In the genomic region with DNA sequence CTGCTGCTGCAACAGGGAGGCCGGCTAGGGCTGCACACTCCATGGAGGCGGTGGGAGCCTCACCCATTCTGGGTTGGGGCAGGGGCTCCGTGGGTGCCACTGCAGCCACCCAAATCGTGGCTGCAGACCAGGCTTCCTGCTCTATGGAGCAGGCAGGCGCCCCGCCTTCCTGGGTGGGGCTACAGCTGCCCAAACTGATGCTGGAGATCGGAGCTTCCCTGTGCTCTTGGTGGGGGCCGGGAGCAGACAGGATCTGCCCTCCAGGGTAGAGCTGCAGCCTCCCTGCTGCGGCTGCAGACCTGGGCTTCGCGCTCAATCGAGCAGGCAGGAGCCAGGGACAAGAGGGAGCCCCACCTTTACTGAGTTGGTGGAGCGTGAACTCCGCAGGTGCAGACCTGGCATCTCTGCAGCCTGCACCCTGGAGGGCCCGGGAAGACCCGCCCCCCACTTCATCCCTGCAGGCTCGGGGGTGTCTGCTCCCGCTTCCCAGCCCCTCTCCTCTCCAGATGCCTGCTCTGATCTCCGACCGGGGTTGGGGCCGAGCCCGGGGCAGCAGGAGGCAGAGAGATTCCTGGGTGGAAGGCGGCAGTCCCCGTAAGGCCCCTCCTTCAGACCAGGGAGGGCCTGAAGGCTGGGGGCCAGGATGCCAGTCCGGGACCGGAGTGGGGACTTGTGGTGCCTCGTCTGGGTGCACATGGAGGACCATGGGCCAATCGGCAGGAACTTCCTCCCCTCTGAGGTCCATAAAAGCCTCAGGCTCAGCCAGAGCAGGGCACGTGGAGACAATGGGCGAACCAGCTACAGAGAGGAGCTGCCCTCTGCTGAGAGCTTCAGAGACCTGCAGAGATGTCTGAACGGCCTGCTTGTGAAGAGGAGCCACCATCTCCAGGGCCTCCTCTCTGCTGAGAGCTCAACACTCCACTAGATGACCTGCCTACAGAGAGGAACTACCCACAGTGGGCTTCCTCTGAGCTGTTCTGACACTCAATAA, we compare ENCODE assay signal across 21 cellular contexts.
DNase-seq lines count a peak whose midpoint lies in the region; ATAC-seq and TF ChIP-seq lines count a peak whose summit lies in the region.
"Had no signal": no experiment of that assay in that cellular context is flagged by ENCODE, and none has a peak within 500 bp of the region (broad histone marks: within the 10 kb centered on the region; RNA-seq: fewer than 3 reads in every experiment).

No MANE protein-coding gene starts in this region.

- no peak overlapping the region for H4K8ac ChIP-seq in H9 (replicated peaks; ENCODE audit: insufficient read length, low read depth, low read length)

- peak overlapping the region in 1 of 3 experiments; percentile 79; a peak in 1 of 7 replicates for H3K27ac Mint-ChIP-seq in H9
- H3K27ac Mint-ChIP-seq: CD8-positive, alpha-beta T cell; HFFc6 had no signal

- WGBS in H9 (ENCODE audit: extremely low coverage, insufficient read length, low lambda C conversion rate) = no CpG with 5 or more reads among the region's 31 CpGs
- WGBS in hepatocyte (ENCODE audit: low lambda C conversion rate, missing lambda C conversion rate) = 90% methylated on average over 29 of the region's 31 CpGs
- 46 to 64% methylated on average over 10 to 17 of the region's 31 CpGs for WGBS in thyroid gland, 2 donors

- no peak overlapping the region for H3K56ac ChIP-seq in H9 (ENCODE audit: insufficient read length, low read depth, low read length)

- no peak for ATAC-seq in GM18511 (IDR thresholded peaks at IDR 0.05; ENCODE audit: unreplicated experiment)
- ATAC-seq: CD8-positive, alpha-beta T cell had no signal

- no peak overlapping the region for H4K5ac ChIP-seq in H9 (ENCODE audit: insufficient read length, low read depth, low read length)

- H3K4ac ChIP-seq in H9 (ENCODE audit: low read depth, low read length) = no peak overlapping the region

- no peak overlapping the region for H2BK12ac ChIP-seq in H9 (ENCODE audit: insufficient read length, low read depth, low read length)

- H3K14ac ChIP-seq in H9 (ENCODE audit: insufficient read depth, low read length) = no peak overlapping the region

- H3K4me3 ChIP-seq in hepatocyte (no peak overlapping the region), thyroid gland (replicated peaks in 1 of 3) (no peak overlapping the region), ascending aorta (no peak overlapping the region), left ventricle myocardium inferior (no peak overlapping the region)
- H3K4me3 ChIP-seq: PC-9, SK-N-MC had no signal

- peaks cover 2 to 9% (median 3%) of the 10 kb centered on the region in 3 experiments; a peak in 6 of 7 replicates for H3K36me3 Mint-ChIP-seq in H9 (ENCODE audit: insufficient read depth in 1 of 3, low read depth in 3 of 3)

- H3K4me2 ChIP-seq in H9 (ENCODE audit: insufficient read depth, insufficient read length, low read length) = no peak overlapping the region
- H3K4me2 ChIP-seq in hepatocyte = no peak overlapping the region
- H3K4me2 ChIP-seq: BLaER1 treated with 17β-estradiol and CSF1 and Interleukin-3, amounts not matched to agents 10 nM and 100 nM; PC-9 had no signal

- peak; percentile 54 for DNase-seq in H9
- peak; percentile 92 for DNase-seq in NCI-H345 treated with DMSO at 0.1 percent for 48 hours (lab: John Stamatoyannopoulos, UW; ENCODE audit: unreplicated experiment)
- no peak for DNase-seq in hepatocyte (ENCODE audit: low spot score)
- peak; percentile 42 to 57 for DNase-seq in thyroid gland
- no peak for DNase-seq in ascending aorta (ENCODE audit: low spot score in 2 of 2)
- DNase-seq in left ventricle myocardium inferior = no peak
- DNase-seq: Calu3; CD8-positive, alpha-beta T cell; DMS153; HFFc6; NCI-H1105; NCI-H146; NCI-H2029 treated with DMSO at 0.1 percent for 48 hours; NCI-H748 treated with DMSO at 0.1 percent for 48 hours; PC-9; RPMI8226; SHP77; SW 1271 had no signal

- H2BK120ac ChIP-seq in H9 (ENCODE audit: low read depth, low read length, poor library complexity, severe bottlenecking) = no peak overlapping the region

- H3K9ac ChIP-seq in H9 (ENCODE audit: extremely low read depth, insufficient read length, low read length) = no peak overlapping the region
- H3K9ac ChIP-seq: BLaER1 treated with 17β-estradiol and CSF1 and Interleukin-3, amounts not matched to agents 10 nM and 100 nM had no signal

- H3K9me2 ChIP-seq in hepatocyte (replicated peaks; ENCODE audit: insufficient read depth) = no peaks in the 10 kb centered on the region

- H4K91ac ChIP-seq in H9 (ENCODE audit: insufficient read length, low read depth, low read length) = no peak overlapping the region

- H3K4me1 ChIP-seq in H9 (ENCODE audit: insufficient read depth, low read length) (no peaks in the 10 kb centered on the region), hepatocyte (ENCODE audit: insufficient read depth) (peaks cover under 1% of the 10 kb centered on the region), thyroid gland (peaks cover 35 to 37% of the 10 kb centered on the region in 2 donors), ascending aorta (no peaks in the 10 kb centered on the region), left ventricle myocardium inferior (no peaks in the 10 kb centered on the region)

- H3K27me3 ChIP-seq in H9 (ENCODE audit: insufficient read depth, low read length) (no peaks in the 10 kb centered on the region), hepatocyte (no peaks in the 10 kb centered on the region), thyroid gland (no peaks in the 10 kb centered on the region), ascending aorta (no peaks in the 10 kb centered on the region), left ventricle myocardium inferior (ENCODE audit: low read depth) (no peaks in the 10 kb centered on the region)
- H3K27me3 ChIP-seq: BLaER1 treated with 17β-estradiol and CSF1 and Interleukin-3, amounts not matched to agents 10 nM and 100 nM had no signal

- no peak overlapping the region for H3K18ac ChIP-seq in H9 (ENCODE audit: insufficient read length, low read depth, low read length)

- intact Hi-C loops in thyroid gland (cut with DNase I) (no loop called here), ascending aorta (cut with DNase I) (no loop called here), left ventricle myocardium inferior (cut with micrococcal nuclease) (no loop called here)

- H3K36me3 ChIP-seq in hepatocyte (replicated peaks; ENCODE audit: insufficient read depth, low read depth) = no peaks in the 10 kb centered on the region
- no peaks in the 10 kb centered on the region for H3K36me3 ChIP-seq in thyroid gland
- H3K36me3 ChIP-seq in ascending aorta = no peaks in the 10 kb centered on the region
- H3K36me3 ChIP-seq in left ventricle myocardium inferior = no peaks in the 10 kb centered on the region

- no peak overlapping the region for H2BK20ac ChIP-seq in H9 (ENCODE audit: low read depth, low read length, poor library complexity, severe bottlenecking)

- no peak overlapping the region for H3K4me3 Mint-ChIP-seq in H9
- H3K4me3 Mint-ChIP-seq: CD8-positive, alpha-beta T cell; HFFc6 had no signal

- H3K23me2 ChIP-seq in H9 (ENCODE audit: insufficient read length, low read depth, low read length, poor library complexity, severe bottlenecking) = no peaks in the 10 kb centered on the region

- H3K79me2 ChIP-seq in H9 (ENCODE audit: insufficient read depth, low read length) = no peaks in the 10 kb centered on the region
- H3K79me2 ChIP-seq in hepatocyte = no peaks in the 10 kb centered on the region

- no peak overlapping the region for H3T11ph ChIP-seq in H9 (ENCODE audit: low read length)

- H2AK5ac ChIP-seq in H9 (ENCODE audit: insufficient read length, low read length) = no peak overlapping the region

- H4K20me1 ChIP-seq in H9 (ENCODE audit: control insufficient read depth, insufficient read depth, insufficient read length) (no peaks in the 10 kb centered on the region), hepatocyte (ENCODE audit: insufficient read depth, poor library complexity, severe bottlenecking) (no peaks in the 10 kb centered on the region)
- H4K20me1 ChIP-seq: BLaER1 treated with 17β-estradiol and CSF1 and Interleukin-3, amounts not matched to agents 10 nM and 100 nM had no signal

- no peak overlapping the region for H2BK15ac ChIP-seq in H9 (ENCODE audit: low read depth, low read length)

- no peak overlapping the region for H3K27ac ChIP-seq in H9 (ENCODE audit: insufficient read length, low read depth, low read length)
- H3K27ac ChIP-seq in hepatocyte = no peak overlapping the region
- peak overlapping the region in 1 of 3 donors; percentile 14 for H3K27ac ChIP-seq in thyroid gland
- no peak overlapping the region for H3K27ac ChIP-seq in ascending aorta
- no peak overlapping the region for H3K27ac ChIP-seq in left ventricle myocardium inferior (replicated peaks)
- H3K27ac ChIP-seq: BLaER1 treated with 17β-estradiol and CSF1 and Interleukin-3, amounts not matched to agents 10 nM and 100 nM; PC-9; SK-N-MC had no signal

- H3K4me1 Mint-ChIP-seq in H9 = peaks cover 7 to 9% of the 10 kb centered on the region in 2 experiments

- no peak overlapping the region for H3K23ac ChIP-seq in H9 (ENCODE audit: insufficient read length, low read depth, low read length)

- no peaks in the 10 kb centered on the region for H3K9me3 ChIP-seq in H9 (ENCODE audit: control insufficient read depth, low read depth, low read length)
- H3K9me3 ChIP-seq in hepatocyte (ENCODE audit: low read depth) = no peaks in the 10 kb centered on the region
- H3K9me3 ChIP-seq in thyroid gland = no peaks in the 10 kb centered on the region
- H3K9me3 ChIP-seq in ascending aorta = no peaks in the 10 kb centered on the region
- peaks cover 8% of the 10 kb centered on the region for H3K9me3 ChIP-seq in left ventricle myocardium inferior (replicated peaks)

- no peaks in the 10 kb centered on the region for H3K27me3 Mint-ChIP-seq in H9 (ENCODE audit: low read depth)

- TF ChIP-seq CTCF in H9 (conservative IDR thresholded peaks at IDR 0.05) (no peak), hepatocyte (IDR thresholded peaks at IDR 0.05; ENCODE audit: poor library complexity) (peak; percentile 4), thyroid gland (IDR thresholded peaks at IDR 0.05) (no peak), ascending aorta (IDR thresholded peaks at IDR 0.05) (no peak), left ventricle myocardium inferior (IDR thresholded peaks at IDR 0.05; ENCODE audit: borderline replicate concordance) (no peak)

- no peak for TF ChIP-seq POLR2A in thyroid gland (IDR thresholded peaks at IDR 0.05)

- H2BK5ac ChIP-seq in H9 (ENCODE audit: insufficient read length, low read length) = no peak overlapping the region

- H3K79me1 ChIP-seq in H9 (ENCODE audit: insufficient read depth, low read depth, low read length, poor library complexity, severe bottlenecking) = no peaks in the 10 kb centered on the region

- no peak overlapping the region for H2AFZ ChIP-seq in H9 (ENCODE audit: low read length)
- H2AFZ ChIP-seq in hepatocyte = no peak overlapping the region
- H2AFZ ChIP-seq: PC-9 had no signal

- H3K9me3 Mint-ChIP-seq in H9 = peaks cover 2 to 3% of the 10 kb centered on the region in 2 experiments; a peak in 3 of 5 replicates
- H3K9me3 Mint-ChIP-seq: CD8-positive, alpha-beta T cell; HFFc6 had no signal

Comparison
In these comparisons a context has a peak if more than half of its experiments do, and no peak if none do; other contexts are left out.
1. DNase-seq: peak in H9 (single experiment), NCI-H345 treated with DMSO at 0.1 percent for 48 hours (single experiment) and thyroid gland (2 of 2); none in hepatocyte (single experiment), ascending aorta (0 of 2) and left ventricle myocardium inferior (single experiment).